Comparison of ENCODE assay signal across 8 cellular contexts in the genomic region with DNA sequence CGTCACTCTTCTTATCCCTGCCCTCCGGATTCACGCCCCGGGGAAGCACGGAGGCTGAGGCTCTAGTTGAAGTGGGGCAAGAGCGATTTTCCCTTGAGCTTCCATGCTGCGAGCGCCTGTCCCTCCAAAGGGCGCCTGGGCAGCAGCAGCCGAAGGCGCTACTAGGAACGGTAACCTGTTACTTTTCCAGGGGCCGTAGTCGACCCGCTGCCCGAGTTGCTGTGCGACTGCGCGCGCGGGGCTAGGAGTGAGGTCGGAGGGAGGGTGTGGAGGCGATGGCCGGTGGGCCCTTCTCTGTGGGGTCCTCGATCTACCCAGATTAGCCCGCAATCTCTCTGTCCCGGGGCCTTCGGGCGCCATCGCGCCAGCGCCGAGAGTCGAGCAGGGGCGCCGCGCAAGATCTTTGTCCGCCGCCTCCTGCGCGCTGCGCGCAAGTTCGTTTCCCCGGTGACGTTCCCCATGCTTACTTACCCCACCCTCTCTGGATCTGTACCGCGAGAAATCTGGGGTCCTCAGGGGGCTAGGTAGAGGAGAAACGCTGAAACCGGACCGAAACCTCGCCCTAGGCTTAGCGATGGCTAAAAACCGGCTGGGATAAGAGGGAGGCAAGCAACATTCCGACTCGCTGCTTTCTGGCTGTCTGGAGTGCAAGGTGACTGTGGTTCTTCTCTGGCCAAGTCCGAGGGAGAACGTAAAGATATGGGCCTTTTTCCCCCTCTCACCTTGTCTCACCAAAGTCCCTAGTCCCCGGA. TPM values are rescaled to one million over a fixed set of nuclear protein-coding genes. Genes with fewer than 3 reads are reported as not detected.
DNase-seq lines count a peak whose midpoint lies in the region; ATAC-seq and TF ChIP-seq lines count a peak whose summit lies in the region.

No MANE protein-coding gene starts in this region.

- H3K4ac ChIP-seq in mesenchymal stem cell (ENCODE audit: low read depth in 1 of 2, low read length in 2 of 2) = no peak overlapping the region

- H2AFZ ChIP-seq in mesenchymal stem cell (ENCODE audit: low read depth, low read length) = no peak overlapping the region

- peaks cover 71% of the 10 kb centered on the region for H3K4me1 Mint-ChIP-seq in activated naive CD4-positive, alpha-beta T cell treated with anti-CD3 and anti-CD28 coated beads, Interleukin-2, amount 10 ng/mL, durations not matched to agents 7 days and 5 days

- no peaks in the 10 kb centered on the region for H3K9me3 ChIP-seq in mesenchymal stem cell (ENCODE audit: control insufficient read depth, low read length)

- H2BK15ac ChIP-seq in mesenchymal stem cell (ENCODE audit: low read depth, poor library complexity, severe bottlenecking) = no peak overlapping the region

- no peak overlapping the region for H3K14ac ChIP-seq in mesenchymal stem cell (ENCODE audit: low read length in 2 of 2)

- ATAC-seq in GM21367 (IDR thresholded peaks at IDR 0.05; ENCODE audit: unreplicated experiment) = no peak
- ATAC-seq in GM19455 (IDR thresholded peaks at IDR 0.05; ENCODE audit: unreplicated experiment) = no peak

- H3K4me2 ChIP-seq in mesenchymal stem cell (ENCODE audit: low read length, poor library complexity, severe bottlenecking) = peak overlapping the region; percentile 82

- H2AK5ac ChIP-seq in mesenchymal stem cell (ENCODE audit: low read length, severe bottlenecking) = no peak overlapping the region

- H4K8ac ChIP-seq in mesenchymal stem cell (ENCODE audit: low read length) = no peak overlapping the region

- H3K4me3 Mint-ChIP-seq in activated naive CD4-positive, alpha-beta T cell treated with anti-CD3 and anti-CD28 coated beads, Interleukin-2, amount 10 ng/mL, durations not matched to agents 7 days and 5 days = peak overlapping the region; percentile 67

- no peaks in the 10 kb centered on the region for H3K79me1 ChIP-seq in mesenchymal stem cell (replicated peaks; ENCODE audit: low read length, poor library complexity, severe bottlenecking)

- no peak for DNase-seq in activated naive CD4-positive, alpha-beta T cell treated with anti-CD3 and anti-CD28 coated beads, Interleukin-2, amount 10 ng/mL, durations not matched to agents 7 days and 5 days
- no peak for DNase-seq in activated naive CD4-positive, alpha-beta T cell treated with Interleukin-2 at 50 U/mL for 16 hours
- DNase-seq in NCI-H69 (lab: John Stamatoyannopoulos, UW) (peak; percentile 68), cardiac fibroblast (ENCODE audit: low read depth in 2 of 2) (peak; percentile 18 to 38), mesenchymal stem cell (peak; percentile 49), midbrain (lab: John Stamatoyannopoulos, UW) (no peak)

- H3K27ac ChIP-seq in mesenchymal stem cell (ENCODE audit: low read length, poor library complexity, severe bottlenecking) = no peak overlapping the region

- no peak overlapping the region for H2BK12ac ChIP-seq in mesenchymal stem cell (ENCODE audit: low read length in 2 of 2)

- H4K91ac ChIP-seq in mesenchymal stem cell (ENCODE audit: low read length) = no peak overlapping the region

- peaks cover 99% of the 10 kb centered on the region for H3K27me3 Mint-ChIP-seq in activated naive CD4-positive, alpha-beta T cell treated with anti-CD3 and anti-CD28 coated beads, Interleukin-2, amount 10 ng/mL, durations not matched to agents 7 days and 5 days

- peak overlapping the region; percentile 72 for H3K27ac Mint-ChIP-seq in activated naive CD4-positive, alpha-beta T cell treated with anti-CD3 and anti-CD28 coated beads, Interleukin-2, amount 10 ng/mL, durations not matched to agents 7 days and 5 days

- CTCF ChIA-PET in activated naive CD4-positive, alpha-beta T cell treated with anti-CD3 and anti-CD28 coated beads, Interleukin-2, amount 10 ng/mL, durations not matched to agents 7 days and 5 days (lab: Charles Lee) = interaction anchor here (1.1 to 2.8 kb wide), 8 partner anchors 56 to 578 kb away, joined by 3 to 15 read pairs (median 5); no protein-coding TSS in a partner anchor

- under 1% methylated on average over 41 of the region's 59 CpGs for WGBS in mesenchymal stem cell

- H3K4me3 ChIP-seq in cardiac fibroblast (replicated peaks in 1 of 2; ENCODE audit: low read depth in 2 of 2, low read length in 2 of 2) (peak overlapping the region; percentile 14 to 23), mesenchymal stem cell (ENCODE audit: insufficient read depth in 1 of 2, low read depth in 1 of 2, low read length in 2 of 2) (peak overlapping the region; percentile 30 to 47)

- peaks cover 34% of the 10 kb centered on the region for H3K4me1 ChIP-seq in mesenchymal stem cell (ENCODE audit: control insufficient read depth, insufficient read depth, low read depth, low read length)

- no peak overlapping the region for H3K18ac ChIP-seq in mesenchymal stem cell (ENCODE audit: low read depth in 1 of 2, low read length in 2 of 2)

- H3K27me3 ChIP-seq in mesenchymal stem cell (ENCODE audit: control insufficient read depth in 1 of 2, insufficient read depth in 1 of 2, low read length in 2 of 2) = peaks cover 95 to 96% of the 10 kb centered on the region in 2 experiments

- no peaks in the 10 kb centered on the region for H3K36me3 Mint-ChIP-seq in activated naive CD4-positive, alpha-beta T cell treated with anti-CD3 and anti-CD28 coated beads, Interleukin-2, amount 10 ng/mL, durations not matched to agents 7 days and 5 days

- no peak for TF ChIP-seq CTCF in cardiac fibroblast (IDR thresholded peaks at IDR 0.05; ENCODE audit: low read depth, low read length)

- H2BK120ac ChIP-seq in mesenchymal stem cell (ENCODE audit: low read depth, low read length) = no peak overlapping the region

- H3K23ac ChIP-seq in mesenchymal stem cell (ENCODE audit: low read length in 2 of 2) = no peak overlapping the region

- no peak overlapping the region for H3K9ac ChIP-seq in mesenchymal stem cell (ENCODE audit: low read length)

- H2BK5ac ChIP-seq in mesenchymal stem cell (ENCODE audit: low read depth, low read length, poor library complexity, severe bottlenecking) = no peak overlapping the region

- H3K9me3 Mint-ChIP-seq in activated naive CD4-positive, alpha-beta T cell treated with anti-CD3 and anti-CD28 coated beads, Interleukin-2, amount 10 ng/mL, durations not matched to agents 7 days and 5 days = no peaks in the 10 kb centered on the region

- no peaks in the 10 kb centered on the region for H3K36me3 ChIP-seq in mesenchymal stem cell (ENCODE audit: control insufficient read depth in 1 of 2, insufficient read depth in 2 of 2, low read depth in 1 of 2, low read length in 2 of 2)

RNA-seq across cellular contexts. Expression of a gene that starts 0.7 kb away (rescaled TPM):
- not detected for polyA plus RNA-seq in mesenchymal stem cell (2013, experiment 1 of 2)
- polyA plus RNA-seq in mesenchymal stem cell (2013, experiment 2 of 2) = not detected

RNA-seq across cellular contexts. Expression of a gene that starts 47.2 kb away (rescaled TPM):
- polyA plus RNA-seq in mesenchymal stem cell (2013, experiment 1 of 2) = 0.28 TPM
- not detected for polyA plus RNA-seq in mesenchymal stem cell (2013, experiment 2 of 2)

Comparison
In these comparisons a context has a peak if more than half of its experiments do, and no peak if none do; other contexts are left out.
1. DNase-seq: peak in NCI-H69 (single experiment), cardiac fibroblast (2 of 2) and mesenchymal stem cell (single experiment); none in activated naive CD4-positive, alpha-beta T cell treated with anti-CD3 and anti-CD28 coated beads, Interleukin-2, amount 10 ng/mL, durations not matched to agents 7 days and 5 days (single experiment), activated naive CD4-positive, alpha-beta T cell treated with Interleukin-2 at 50 U/mL for 16 hours (single experiment) and midbrain (single experiment).